Comparison of ENCODE assay signal across 22 cellular contexts in the genomic region with DNA sequence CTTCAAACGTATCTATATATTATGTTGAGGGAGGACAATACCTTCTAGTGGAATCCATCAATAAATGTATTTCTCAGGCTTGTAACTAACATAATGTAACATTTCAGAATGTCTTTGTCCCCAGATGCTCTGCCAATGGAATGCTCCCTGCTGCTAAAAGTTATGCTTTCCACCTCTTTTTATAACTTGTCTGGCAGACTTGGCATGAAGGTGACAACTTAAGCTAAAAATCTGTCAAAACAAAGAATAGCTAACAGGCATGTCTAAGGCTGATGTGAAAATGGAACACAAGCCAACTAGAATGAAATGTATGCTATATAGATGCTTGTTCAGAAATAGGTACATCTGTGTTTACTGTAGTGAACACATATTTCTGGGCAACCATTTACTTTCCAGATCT.
"Had no signal": no experiment of that assay in that cellular context is flagged by ENCODE, and none has a peak within 500 bp of the region (broad histone marks: within the 10 kb centered on the region; RNA-seq: fewer than 3 reads in every experiment).

No MANE protein-coding gene starts in this region.

- H3K4me1 ChIP-seq: esophagus squamous epithelium, gastrocnemius medialis, heart right ventricle, left lung, lower lobe of right lung had no signal

- FAIRE-seq: colon, endothelial cell of umbilical vein, islet of Langerhans, keratinocyte had no signal

- H3K36me3 ChIP-seq: esophagus squamous epithelium, gastrocnemius medialis, heart right ventricle, left lung, lower lobe of right lung had no signal

- H3K9me3 ChIP-seq: esophagus squamous epithelium, gastrocnemius medialis, heart right ventricle, left lung, lower lobe of right lung had no signal

- H3K27ac ChIP-seq: coronary artery, dorsolateral prefrontal cortex, esophagus squamous epithelium, gastrocnemius medialis, heart right ventricle, left lung, lower lobe of right lung had no signal

- H3K27me3 ChIP-seq: dorsolateral prefrontal cortex, esophagus squamous epithelium, gastrocnemius medialis, heart right ventricle, left lung had no signal

- H3K4me3 ChIP-seq: coronary artery, dorsolateral prefrontal cortex, esophagus squamous epithelium, gastrocnemius medialis, heart right ventricle, left lung, lower lobe of right lung, mucosa of descending colon had no signal

- DNase-seq: dermis blood vessel endothelial cell; dorsolateral prefrontal cortex; effector CD4-positive, alpha-beta T cell; effector memory CD4-positive, alpha-beta T cell; esophagus squamous epithelium; foreskin fibroblast; foreskin melanocyte; gastrocnemius medialis; glutamatergic neuron; heart right ventricle; hippocampal formation; left cardiac atrium; left ventricle myocardium superior; lower lobe of right lung; mesenchymal stem cell; mucosa of descending colon had no signal
